Comparison of ENCODE assay signal across 1 cellular context in the genomic region with DNA sequence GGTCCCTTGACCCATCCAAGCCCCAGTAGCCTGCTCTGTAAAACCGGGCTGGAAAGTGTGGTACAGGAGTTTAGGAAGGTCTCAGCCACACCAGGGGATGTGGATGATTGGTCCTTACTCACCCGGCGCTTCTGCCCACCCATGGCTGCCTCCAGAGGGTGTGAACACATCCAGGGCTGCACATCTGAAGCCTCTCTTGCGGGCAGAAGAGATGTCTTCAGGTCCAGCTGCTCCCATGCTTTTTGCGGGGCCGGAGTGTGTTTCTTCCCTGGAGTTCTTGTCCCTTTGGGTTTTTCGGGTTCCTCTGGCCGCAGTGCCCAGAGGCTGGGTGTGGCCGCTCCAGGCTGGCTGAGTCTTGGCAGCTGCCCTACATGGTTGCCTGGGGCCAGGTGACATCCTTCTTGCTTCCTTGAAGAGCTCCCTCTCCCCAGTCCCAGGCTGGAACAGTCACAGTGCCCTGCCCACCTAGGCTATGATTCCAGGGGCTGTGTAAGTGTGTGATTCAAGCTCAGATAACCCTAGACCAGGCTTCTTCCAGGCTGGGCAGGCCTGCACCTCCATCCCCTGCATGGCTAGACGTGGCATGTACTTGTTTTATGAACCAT.
A peak's percentile ranks its signal among the peaks of the same experiment; 100 is the strongest.
TF ChIP-seq lines count a peak whose summit lies in the region.

No MANE protein-coding gene starts in this region.

TF ChIP-seq in HepG2, 621 proteins besides CTCF, POLR2A, EP300 and RAD21:
- TF ChIP-seq MIER2 (CRISPR knock-in tag; IDR thresholded peaks at IDR 0.05): no peak
- TF ChIP-seq EZH2 (conservative IDR thresholded peaks at IDR 0.05; ENCODE audit: low read depth, low read length): peak; percentile 61; the same call in 1 of the 2 replicates
TF ChIP-seq in HepG2: peak in this region for 1.
